In the genomic region with DNA sequence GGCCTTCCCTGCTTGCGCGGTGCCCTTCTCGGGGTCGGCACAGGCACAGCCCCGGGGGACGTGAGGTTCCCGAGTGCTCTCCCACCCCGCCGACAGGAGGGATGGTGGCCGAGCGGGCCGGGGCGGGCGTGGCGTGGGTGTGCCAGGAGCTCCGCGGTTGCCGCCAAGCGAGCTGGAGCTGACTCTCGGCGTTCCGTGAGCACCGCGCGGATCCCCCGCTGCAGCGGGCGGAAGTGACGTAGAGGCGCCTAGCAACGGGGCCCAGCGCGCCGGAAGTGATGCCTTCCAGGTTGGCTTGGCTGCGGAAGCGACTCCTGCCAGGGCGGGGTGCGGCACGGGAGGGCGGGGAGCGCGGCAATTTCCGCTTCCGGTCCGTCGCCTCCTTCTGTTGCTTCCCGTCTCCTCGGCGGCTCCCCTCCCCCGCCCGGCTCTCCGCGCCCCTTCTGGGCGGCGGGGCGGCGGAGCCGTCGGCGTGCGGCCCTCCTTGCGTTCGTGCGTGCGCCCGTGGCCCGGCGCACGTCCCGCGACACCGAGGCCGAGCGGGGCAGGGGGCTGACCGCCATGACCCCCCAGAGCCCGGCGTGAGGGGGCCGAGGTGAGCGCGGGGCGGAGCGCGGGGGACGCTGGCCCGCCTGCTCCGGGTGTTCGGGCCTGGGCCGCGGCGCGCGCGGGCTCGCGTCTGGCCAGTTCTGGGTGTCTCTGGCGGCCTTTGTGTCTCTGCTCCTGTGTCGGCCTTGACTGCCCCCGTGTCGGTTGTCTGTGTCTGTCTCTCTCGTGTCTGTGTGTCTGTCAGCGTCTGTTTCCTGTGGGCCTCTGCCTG, we compare ENCODE assay signal across 1 cellular context.
A peak's percentile ranks its signal among the peaks of the same experiment; 100 is the strongest.
TF ChIP-seq lines count a peak whose summit lies in the region.

A gene (plus strand): TSS at position 386 of the 820 bp plus-strand sequence. CDS start 3,402 bp downstream, outside the sequence.

TF ChIP-seq in HepG2, 621 proteins besides CTCF, POLR2A, EP300 and RAD21 (continued from another document):
- TF ChIP-seq, protein P1, sequence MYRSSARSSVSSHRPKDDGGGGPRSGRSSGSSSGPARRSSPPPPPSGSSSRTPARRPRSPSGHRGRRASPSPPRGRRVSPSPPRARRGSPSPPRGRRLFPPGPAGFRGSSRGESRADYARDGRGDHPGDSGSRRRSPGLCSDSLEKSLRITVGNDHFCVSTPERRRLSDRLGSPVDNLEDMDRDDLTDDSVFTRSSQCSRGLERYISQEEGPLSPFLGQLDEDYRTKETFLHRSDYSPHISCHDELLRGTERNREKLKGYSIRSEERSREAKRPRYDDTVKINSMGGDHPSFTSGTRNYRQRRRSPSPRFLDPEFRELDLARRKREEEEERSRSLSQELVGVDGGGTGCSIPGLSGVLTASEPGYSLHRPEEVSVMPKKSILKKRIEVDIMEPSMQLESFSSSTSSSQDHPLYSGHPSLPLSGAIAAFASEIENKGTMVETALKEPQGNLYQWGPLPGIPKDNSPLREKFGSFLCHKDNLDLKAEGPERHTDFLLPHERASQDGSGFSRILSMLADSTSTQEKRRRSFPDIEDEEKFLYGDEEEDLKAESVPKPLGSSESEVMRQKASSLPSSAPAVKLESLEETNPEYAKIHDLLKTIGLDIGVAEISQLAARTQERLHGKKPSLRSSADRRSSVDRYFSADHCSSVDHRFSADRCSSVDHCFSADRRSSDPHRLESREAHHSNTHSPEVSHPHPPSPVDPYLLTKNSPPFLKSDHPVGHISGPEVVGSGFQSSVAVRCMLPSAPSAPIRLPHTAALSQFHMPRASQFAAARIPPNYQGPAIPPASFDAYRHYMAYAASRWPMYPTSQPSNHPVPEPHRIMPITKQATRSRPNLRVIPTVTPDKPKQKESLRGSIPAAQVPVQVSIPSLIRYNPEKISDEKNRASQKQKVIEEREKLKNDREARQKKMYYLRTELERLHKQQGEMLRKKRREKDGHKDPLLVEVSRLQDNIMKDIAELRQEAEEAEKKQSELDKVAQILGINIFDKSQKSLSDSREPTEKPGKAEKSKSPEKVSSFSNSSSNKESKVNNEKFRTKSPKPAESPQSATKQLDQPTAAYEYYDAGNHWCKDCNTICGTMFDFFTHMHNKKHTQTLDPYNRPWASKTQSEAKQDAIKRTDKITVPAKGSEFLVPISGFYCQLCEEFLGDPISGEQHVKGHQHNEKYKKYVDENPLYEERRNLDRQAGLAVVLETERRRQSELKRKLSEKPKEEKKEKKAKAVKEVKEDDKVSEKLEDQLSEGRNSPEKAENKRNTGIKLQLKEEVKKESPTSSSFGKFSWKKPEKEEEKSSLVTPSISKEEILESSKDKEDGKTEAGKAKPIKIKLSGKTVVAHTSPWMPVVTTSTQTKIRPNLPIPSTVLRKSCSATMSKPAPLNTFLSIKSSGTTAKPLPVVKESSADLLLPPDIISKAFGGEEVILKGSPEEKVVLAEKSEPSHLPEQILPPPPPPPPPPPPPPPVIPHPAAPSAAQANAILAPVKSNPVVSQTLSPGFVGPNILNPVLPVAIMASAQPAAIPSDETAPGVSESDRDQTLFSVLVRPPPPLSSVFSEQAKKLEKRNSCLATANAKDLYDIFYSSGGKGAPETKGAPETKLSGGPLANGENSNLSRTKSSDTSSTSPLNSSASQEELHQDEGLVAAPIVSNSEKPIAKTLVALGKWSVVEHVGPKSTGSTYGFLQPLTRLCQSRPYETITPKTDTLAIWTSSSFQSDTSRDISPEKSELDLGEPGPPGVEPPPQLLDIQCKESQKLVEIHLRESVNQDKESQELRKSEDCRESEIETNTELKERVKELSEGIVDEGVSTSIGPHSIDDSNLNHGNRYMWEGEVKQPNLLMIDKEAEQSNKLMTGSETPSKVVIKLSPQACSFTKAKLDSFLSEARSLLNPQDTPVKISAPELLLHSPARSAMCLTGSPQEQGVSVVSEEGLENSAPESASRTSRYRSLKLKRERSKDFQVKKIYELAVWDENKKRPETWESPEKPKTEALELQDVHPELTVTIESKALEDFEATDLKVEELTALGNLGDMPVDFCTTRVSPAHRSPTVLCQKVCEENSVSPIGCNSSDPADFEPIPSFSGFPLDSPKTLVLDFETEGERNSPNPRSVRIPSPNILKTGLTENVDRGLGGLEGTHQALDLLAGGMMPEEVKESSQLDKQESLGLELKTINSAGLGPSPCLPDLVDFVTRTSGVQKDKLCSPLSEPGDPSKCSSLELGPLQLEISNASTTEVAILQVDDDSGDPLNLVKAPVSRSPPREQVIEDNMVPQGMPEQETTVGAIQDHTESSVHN (CRISPR knock-in tag; IDR thresholded peaks at IDR 0.05): 0 out of 2 replicates have a peak, but pooled peaks have one; percentile 27
- TF ChIP-seq ZNF431 (CRISPR knock-in tag; IDR thresholded peaks at IDR 0.05; ENCODE audit: borderline replicate concordance, low read depth) (0 out of 2 replicates have a peak, but pooled peaks have one; percentile 78), CHD2 (IDR thresholded peaks at IDR 0.05; ENCODE audit: low read depth, low read length) (peak; percentile 53; the same call in 1 of the 2 replicates), POLR2AphosphoS2 (IDR thresholded peaks at IDR 0.05; ENCODE audit: low read depth, low read length) (peak; percentile 85; the same call in 1 of the 2 replicates), RFX3 (CRISPR knock-in tag; IDR thresholded peaks at IDR 0.05) (peak; percentile 84), SALL1 (CRISPR knock-in tag; IDR thresholded peaks at IDR 0.05) (peak; percentile 83), MEF2D (CRISPR knock-in tag; IDR thresholded peaks at IDR 0.05) (no peak), ELF4 (CRISPR knock-in tag; IDR thresholded peaks at IDR 0.05; ENCODE audit: borderline replicate concordance) (peak; percentile 81; the same call in 1 of the 2 replicates), ZNF564 (CRISPR knock-in tag; IDR thresholded peaks at IDR 0.05) (peak; percentile 43; the same call in 1 of the 2 replicates), IRF2 (CRISPR knock-in tag; IDR thresholded peaks at IDR 0.05) (peak; percentile 87), SOX5 (CRISPR knock-in tag; IDR thresholded peaks at IDR 0.05; ENCODE audit: borderline replicate concordance) (no peak), ZNF432 (CRISPR knock-in tag; IDR thresholded peaks at IDR 0.05; ENCODE audit: borderline replicate concordance) (no peak), POGZ (CRISPR knock-in tag; IDR thresholded peaks at IDR 0.05) (no peak), HOXA5 (CRISPR knock-in tag; IDR thresholded peaks at IDR 0.05) (0 out of 2 replicates have a peak, but pooled peaks have one; percentile 51), ZNF30 (CRISPR knock-in tag; IDR thresholded peaks at IDR 0.05) (no peak), DMAP1 (CRISPR knock-in tag; IDR thresholded peaks at IDR 0.05) (peak; percentile 53; the same call in 1 of the 2 replicates), KLF6 (CRISPR knock-in tag; IDR thresholded peaks at IDR 0.05) (peak; percentile 67; the same call in 1 of the 2 replicates), HDAC2 (CRISPR knock-in tag; IDR thresholded peaks at IDR 0.05) (peak; percentile 59; the same call in 1 of the 2 replicates)
- TF ChIP-seq, protein P2, sequence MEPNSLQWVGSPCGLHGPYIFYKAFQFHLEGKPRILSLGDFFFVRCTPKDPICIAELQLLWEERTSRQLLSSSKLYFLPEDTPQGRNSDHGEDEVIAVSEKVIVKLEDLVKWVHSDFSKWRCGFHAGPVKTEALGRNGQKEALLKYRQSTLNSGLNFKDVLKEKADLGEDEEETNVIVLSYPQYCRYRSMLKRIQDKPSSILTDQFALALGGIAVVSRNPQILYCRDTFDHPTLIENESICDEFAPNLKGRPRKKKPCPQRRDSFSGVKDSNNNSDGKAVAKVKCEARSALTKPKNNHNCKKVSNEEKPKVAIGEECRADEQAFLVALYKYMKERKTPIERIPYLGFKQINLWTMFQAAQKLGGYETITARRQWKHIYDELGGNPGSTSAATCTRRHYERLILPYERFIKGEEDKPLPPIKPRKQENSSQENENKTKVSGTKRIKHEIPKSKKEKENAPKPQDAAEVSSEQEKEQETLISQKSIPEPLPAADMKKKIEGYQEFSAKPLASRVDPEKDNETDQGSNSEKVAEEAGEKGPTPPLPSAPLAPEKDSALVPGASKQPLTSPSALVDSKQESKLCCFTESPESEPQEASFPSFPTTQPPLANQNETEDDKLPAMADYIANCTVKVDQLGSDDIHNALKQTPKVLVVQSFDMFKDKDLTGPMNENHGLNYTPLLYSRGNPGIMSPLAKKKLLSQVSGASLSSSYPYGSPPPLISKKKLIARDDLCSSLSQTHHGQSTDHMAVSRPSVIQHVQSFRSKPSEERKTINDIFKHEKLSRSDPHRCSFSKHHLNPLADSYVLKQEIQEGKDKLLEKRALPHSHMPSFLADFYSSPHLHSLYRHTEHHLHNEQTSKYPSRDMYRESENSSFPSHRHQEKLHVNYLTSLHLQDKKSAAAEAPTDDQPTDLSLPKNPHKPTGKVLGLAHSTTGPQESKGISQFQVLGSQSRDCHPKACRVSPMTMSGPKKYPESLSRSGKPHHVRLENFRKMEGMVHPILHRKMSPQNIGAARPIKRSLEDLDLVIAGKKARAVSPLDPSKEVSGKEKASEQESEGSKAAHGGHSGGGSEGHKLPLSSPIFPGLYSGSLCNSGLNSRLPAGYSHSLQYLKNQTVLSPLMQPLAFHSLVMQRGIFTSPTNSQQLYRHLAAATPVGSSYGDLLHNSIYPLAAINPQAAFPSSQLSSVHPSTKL (CRISPR knock-in tag; IDR thresholded peaks at IDR 0.05): peak; percentile 53
- TF ChIP-seq, protein P3, sequence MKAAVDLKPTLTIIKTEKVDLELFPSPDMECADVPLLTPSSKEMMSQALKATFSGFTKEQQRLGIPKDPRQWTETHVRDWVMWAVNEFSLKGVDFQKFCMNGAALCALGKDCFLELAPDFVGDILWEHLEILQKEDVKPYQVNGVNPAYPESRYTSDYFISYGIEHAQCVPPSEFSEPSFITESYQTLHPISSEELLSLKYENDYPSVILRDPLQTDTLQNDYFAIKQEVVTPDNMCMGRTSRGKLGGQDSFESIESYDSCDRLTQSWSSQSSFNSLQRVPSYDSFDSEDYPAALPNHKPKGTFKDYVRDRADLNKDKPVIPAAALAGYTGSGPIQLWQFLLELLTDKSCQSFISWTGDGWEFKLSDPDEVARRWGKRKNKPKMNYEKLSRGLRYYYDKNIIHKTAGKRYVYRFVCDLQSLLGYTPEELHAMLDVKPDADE (CRISPR knock-in tag; IDR thresholded peaks at IDR 0.05): no peak
- TF ChIP-seq, protein P4, sequence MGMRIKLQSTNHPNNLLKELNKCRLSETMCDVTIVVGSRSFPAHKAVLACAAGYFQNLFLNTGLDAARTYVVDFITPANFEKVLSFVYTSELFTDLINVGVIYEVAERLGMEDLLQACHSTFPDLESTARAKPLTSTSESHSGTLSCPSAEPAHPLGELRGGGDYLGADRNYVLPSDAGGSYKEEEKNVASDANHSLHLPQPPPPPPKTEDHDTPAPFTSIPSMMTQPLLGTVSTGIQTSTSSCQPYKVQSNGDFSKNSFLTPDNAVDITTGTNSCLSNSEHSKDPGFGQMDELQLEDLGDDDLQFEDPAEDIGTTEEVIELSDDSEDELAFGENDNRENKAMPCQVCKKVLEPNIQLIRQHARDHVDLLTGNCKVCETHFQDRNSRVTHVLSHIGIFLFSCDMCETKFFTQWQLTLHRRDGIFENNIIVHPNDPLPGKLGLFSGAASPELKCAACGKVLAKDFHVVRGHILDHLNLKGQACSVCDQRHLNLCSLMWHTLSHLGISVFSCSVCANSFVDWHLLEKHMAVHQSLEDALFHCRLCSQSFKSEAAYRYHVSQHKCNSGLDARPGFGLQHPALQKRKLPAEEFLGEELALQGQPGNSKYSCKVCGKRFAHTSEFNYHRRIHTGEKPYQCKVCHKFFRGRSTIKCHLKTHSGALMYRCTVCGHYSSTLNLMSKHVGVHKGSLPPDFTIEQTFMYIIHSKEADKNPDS (CRISPR knock-in tag; IDR thresholded peaks at IDR 0.05): no peak
- TF ChIP-seq, protein P5, sequence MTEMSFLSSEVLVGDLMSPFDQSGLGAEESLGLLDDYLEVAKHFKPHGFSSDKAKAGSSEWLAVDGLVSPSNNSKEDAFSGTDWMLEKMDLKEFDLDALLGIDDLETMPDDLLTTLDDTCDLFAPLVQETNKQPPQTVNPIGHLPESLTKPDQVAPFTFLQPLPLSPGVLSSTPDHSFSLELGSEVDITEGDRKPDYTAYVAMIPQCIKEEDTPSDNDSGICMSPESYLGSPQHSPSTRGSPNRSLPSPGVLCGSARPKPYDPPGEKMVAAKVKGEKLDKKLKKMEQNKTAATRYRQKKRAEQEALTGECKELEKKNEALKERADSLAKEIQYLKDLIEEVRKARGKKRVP (CRISPR knock-in tag; IDR thresholded peaks at IDR 0.05): 0 out of 4 replicates have a peak, but pooled peaks of 1 of the 2 experiments have one; percentile 12
